31 cellular contexts compared by ENCODE assay signal in genomic region chr5:58215364-58215763, GRCh38.
"Had no signal": no experiment of that assay in that cellular context is flagged by ENCODE, and none has a peak within 500 bp of the region (broad histone marks: within the 10 kb centered on the region; RNA-seq: fewer than 3 reads in every experiment).

No MANE protein-coding gene starts in this region.

- H3K4me3 ChIP-seq: neural progenitor cell, ovary, psoas muscle, right lobe of liver, sigmoid colon, skin epidermis, smooth muscle cell, spleen, suprapubic skin, testis, tibial artery, transverse colon, upper lobe of right lung, uterus had no signal

- H3K4me3 Mint-ChIP-seq: natural killer cell; nephron; neural progenitor cell; stimulated activated memory B cell treated with anti-CD40 and anti-IgM and Interleukin-4, amounts not matched to agents 10 μg/mL and 1 μg/mL and 100 μg/mL, for 72 hours; stimulated activated naive CD8-positive, alpha-beta T cell treated with anti-CD3 and anti-CD28 coated beads, Interleukin-15, amount 100 ng/mL, for 72 hours; type B pancreatic cell had no signal

- H3K36me3 Mint-ChIP-seq: natural killer cell; neural progenitor cell; stimulated activated memory B cell treated with anti-CD40 and anti-IgM and Interleukin-4, amounts not matched to agents 10 μg/mL and 1 μg/mL and 100 μg/mL, for 72 hours; type B pancreatic cell had no signal

- H2AFZ ChIP-seq: neural progenitor cell, parathyroid adenoma had no signal

- DNase-seq: natural killer cell; occipital lobe; ovary; psoas muscle; right cardiac atrium; right lobe of liver; sigmoid colon; spleen; stimulated activated CD4-positive, alpha-beta T cell treated with anti-CD3 and anti-CD28 coated beads, Interleukin-12 subunit alpha, Interleukin-12 subunit beta, amount 100 ng/mL, for 4 hours; stimulated activated CD4-positive, alpha-beta T cell treated with anti-CD3 and anti-CD28 coated beads, Interleukin-1b, Interleukin-23, amount 100 ng/mL, for 48 hours; stimulated activated CD4-positive, alpha-beta T cell treated with anti-CD3 and anti-CD28 coated beads, Interleukin-4, amount 100 ng/mL, for 1 hour; stimulated activated CD4-positive, alpha-beta T cell treated with anti-CD3 and anti-CD28 coated beads, Interleukin-4, amount 100 ng/mL, for 4 hours; stimulated activated CD8-positive, alpha-beta memory T cell treated with anti-CD3 and anti-CD28 coated beads, Interleukin-4, amount 100 ng/mL, for 48 hours; stimulated activated naive CD4-positive, alpha-beta T cell; stimulated activated naive CD8-positive, alpha-beta T cell treated with anti-CD3 and anti-CD28 coated beads, Interleukin-15, amount 100 ng/mL, for 72 hours; stimulated activated naive CD8-positive, alpha-beta T cell treated with anti-CD3 and anti-CD28 coated beads, Interleukin-15, Interleukin-2, amounts not matched to agents 100 U/mL and 50 U/mL, for 24 hours; substantia nigra; testis; tibial artery; transverse colon; upper lobe of right lung; uterus had no signal

- H3K9ac ChIP-seq: neural progenitor cell, parathyroid adenoma had no signal

- H3K36me3 ChIP-seq: neural progenitor cell, ovary, right lobe of liver, sigmoid colon, spleen, suprapubic skin, tibial artery, transverse colon, upper lobe of right lung, uterus had no signal

- H3K27ac Mint-ChIP-seq: natural killer cell; nephron; neural progenitor cell; progenitor cell of endocrine pancreas; stimulated activated memory B cell treated with anti-CD40 and anti-IgM and Interleukin-4, amounts not matched to agents 10 μg/mL and 1 μg/mL and 100 μg/mL, for 72 hours; stimulated activated naive CD8-positive, alpha-beta T cell treated with anti-CD3 and anti-CD28 coated beads, Interleukin-15, amount 100 ng/mL, for 72 hours; type B pancreatic cell had no signal

- H3K27me3 Mint-ChIP-seq: progenitor cell of endocrine pancreas; stimulated activated memory B cell treated with anti-CD40 and anti-IgM and Interleukin-4, amounts not matched to agents 10 μg/mL and 1 μg/mL and 100 μg/mL, for 72 hours; stimulated activated naive CD8-positive, alpha-beta T cell treated with anti-CD3 and anti-CD28 coated beads, Interleukin-15, amount 100 ng/mL, for 72 hours; type B pancreatic cell had no signal

- H3K9me3 Mint-ChIP-seq: type B pancreatic cell had no signal

- H3K4me1 ChIP-seq: neural progenitor cell, parathyroid adenoma, psoas muscle, right lobe of liver, sigmoid colon, spleen, suprapubic skin, testis, tibial artery, transverse colon, upper lobe of right lung, uterus had no signal

- ATAC-seq: natural killer cell; psoas muscle; right cardiac atrium; right lobe of liver; stimulated activated memory B cell treated with anti-CD40 and anti-IgM and Interleukin-4, amounts not matched to agents 10 μg/mL and 1 μg/mL and 100 μg/mL, for 72 hours; stimulated activated naive CD8-positive, alpha-beta T cell treated with anti-CD3 and anti-CD28 coated beads, Interleukin-15, amount 100 ng/mL, for 72 hours; stimulated activated naive CD8-positive, alpha-beta T cell treated with anti-CD3 and anti-CD28 coated beads, Interleukin-15, Interleukin-2, amounts not matched to agents 100 U/mL and 50 U/mL, for 24 hours; upper lobe of right lung had no signal

- H3K9me3 ChIP-seq: psoas muscle, right lobe of liver, suprapubic skin, testis, tibial artery, transverse colon, upper lobe of right lung, uterus had no signal

- H3K27me3 ChIP-seq: neural progenitor cell, ovary, right lobe of liver, sigmoid colon, spleen, suprapubic skin, testis, tibial artery, transverse colon, upper lobe of right lung, uterus had no signal

- H3K79me2 ChIP-seq: parathyroid adenoma had no signal

- H3K27ac ChIP-seq: neural progenitor cell, ovary, parathyroid adenoma, psoas muscle, right lobe of liver, sigmoid colon, skin epidermis, spleen, suprapubic skin, testis, tibial artery, transverse colon, upper lobe of right lung, uterus had no signal

- H3K4me2 ChIP-seq: neural progenitor cell, smooth muscle cell had no signal

- H3K4me1 Mint-ChIP-seq: natural killer cell; nephron; neural progenitor cell; stimulated activated memory B cell treated with anti-CD40 and anti-IgM and Interleukin-4, amounts not matched to agents 10 μg/mL and 1 μg/mL and 100 μg/mL, for 72 hours; stimulated activated naive CD8-positive, alpha-beta T cell treated with anti-CD3 and anti-CD28 coated beads, Interleukin-15, amount 100 ng/mL, for 72 hours had no signal
